Comparison of ENCODE assay signal across 1 cellular context in the genomic region with DNA sequence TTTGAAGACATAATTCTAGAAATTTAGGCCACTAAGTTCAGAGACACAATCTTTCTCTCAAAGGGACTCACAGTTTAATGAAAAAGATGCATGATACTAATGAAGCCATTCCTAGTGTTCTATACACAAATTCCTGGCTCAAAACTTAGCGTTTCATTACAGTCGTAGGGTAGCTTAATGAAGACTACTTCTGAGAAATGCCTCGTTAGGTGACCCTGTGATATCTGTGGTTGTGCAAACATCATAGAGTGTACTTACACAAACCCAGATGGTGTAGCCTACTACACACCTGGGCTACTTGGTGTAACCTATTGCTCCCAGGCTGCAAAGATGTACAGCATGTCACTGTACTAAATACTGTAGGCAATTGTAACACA.
A peak's percentile ranks its signal among the peaks of the same experiment; 100 is the strongest.
TF ChIP-seq lines count a peak whose summit lies in the region.

No MANE protein-coding gene starts in this region.

TF ChIP-seq in GM12878, 131 proteins besides CTCF, POLR2A, EP300 and RAD21 (continued from another document and continues in another):
- TF ChIP-seq, protein P1, sequence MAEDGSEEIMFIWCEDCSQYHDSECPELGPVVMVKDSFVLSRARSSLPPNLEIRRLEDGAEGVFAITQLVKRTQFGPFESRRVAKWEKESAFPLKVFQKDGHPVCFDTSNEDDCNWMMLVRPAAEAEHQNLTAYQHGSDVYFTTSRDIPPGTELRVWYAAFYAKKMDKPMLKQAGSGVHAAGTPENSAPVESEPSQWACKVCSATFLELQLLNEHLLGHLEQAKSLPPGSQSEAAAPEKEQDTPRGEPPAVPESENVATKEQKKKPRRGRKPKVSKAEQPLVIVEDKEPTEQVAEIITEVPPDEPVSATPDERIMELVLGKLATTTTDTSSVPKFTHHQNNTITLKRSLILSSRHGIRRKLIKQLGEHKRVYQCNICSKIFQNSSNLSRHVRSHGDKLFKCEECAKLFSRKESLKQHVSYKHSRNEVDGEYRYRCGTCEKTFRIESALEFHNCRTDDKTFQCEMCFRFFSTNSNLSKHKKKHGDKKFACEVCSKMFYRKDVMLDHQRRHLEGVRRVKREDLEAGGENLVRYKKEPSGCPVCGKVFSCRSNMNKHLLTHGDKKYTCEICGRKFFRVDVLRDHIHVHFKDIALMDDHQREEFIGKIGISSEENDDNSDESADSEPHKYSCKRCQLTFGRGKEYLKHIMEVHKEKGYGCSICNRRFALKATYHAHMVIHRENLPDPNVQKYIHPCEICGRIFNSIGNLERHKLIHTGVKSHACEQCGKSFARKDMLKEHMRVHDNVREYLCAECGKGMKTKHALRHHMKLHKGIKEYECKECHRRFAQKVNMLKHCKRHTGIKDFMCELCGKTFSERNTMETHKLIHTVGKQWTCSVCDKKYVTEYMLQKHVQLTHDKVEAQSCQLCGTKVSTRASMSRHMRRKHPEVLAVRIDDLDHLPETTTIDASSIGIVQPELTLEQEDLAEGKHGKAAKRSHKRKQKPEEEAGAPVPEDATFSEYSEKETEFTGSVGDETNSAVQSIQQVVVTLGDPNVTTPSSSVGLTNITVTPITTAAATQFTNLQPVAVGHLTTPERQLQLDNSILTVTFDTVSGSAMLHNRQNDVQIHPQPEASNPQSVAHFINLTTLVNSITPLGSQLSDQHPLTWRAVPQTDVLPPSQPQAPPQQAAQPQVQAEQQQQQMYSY (CRISPR knock-in tag; IDR thresholded peaks at IDR 0.05) = no peak
- TF ChIP-seq HDAC2 (IDR thresholded peaks at IDR 0.05) (no peak), SREBF1 (IDR thresholded peaks at IDR 0.05; ENCODE audit: low read length) (no peak), CBX5 (IDR thresholded peaks at IDR 0.05; ENCODE audit: low read depth) (no peak), PML (IDR thresholded peaks at IDR 0.05; ENCODE audit: low read length) (no peak), E2F8 (IDR thresholded peaks at IDR 0.05; ENCODE audit: low read depth, partially characterized antibody) (no peak), CEBPZ (IDR thresholded peaks at IDR 0.05; ENCODE audit: low read depth, low read length) (no peak), RELB (IDR thresholded peaks at IDR 0.05; ENCODE audit: low read depth) (no peak), EZH2 (IDR thresholded peaks at IDR 0.05; ENCODE audit: borderline replicate concordance, control insufficient read depth, low read depth, low read length) (no peak), MYB (IDR thresholded peaks at IDR 0.05; ENCODE audit: borderline replicate concordance, low read depth, low read length) (no peak), ASH2L (IDR thresholded peaks at IDR 0.05; ENCODE audit: borderline replicate concordance, low read depth) (no peak), NBN (IDR thresholded peaks at IDR 0.05) (no peak), RUNX3 (IDR thresholded peaks at IDR 0.05; ENCODE audit: low read length) (no peak), CBFB (IDR thresholded peaks at IDR 0.05; ENCODE audit: low read depth) (no peak), CEBPB (IDR thresholded peaks at IDR 0.05; ENCODE audit: borderline replicate concordance in 1 of 2, low read depth in 2 of 2, low read length in 2 of 2) (no peak), ZNF384 (IDR thresholded peaks at IDR 0.05; ENCODE audit: borderline replicate concordance, low read depth, low read length) (no peak), PKNOX1 (IDR thresholded peaks at IDR 0.05) (no peak), ZBTB40 (IDR thresholded peaks at IDR 0.05; ENCODE audit: borderline replicate concordance) (no peak), KAT2A (conservative IDR thresholded peaks at IDR 0.05; ENCODE audit: control insufficient read depth, low read depth, low read length) (no peak)
- TF ChIP-seq, protein P2, sequence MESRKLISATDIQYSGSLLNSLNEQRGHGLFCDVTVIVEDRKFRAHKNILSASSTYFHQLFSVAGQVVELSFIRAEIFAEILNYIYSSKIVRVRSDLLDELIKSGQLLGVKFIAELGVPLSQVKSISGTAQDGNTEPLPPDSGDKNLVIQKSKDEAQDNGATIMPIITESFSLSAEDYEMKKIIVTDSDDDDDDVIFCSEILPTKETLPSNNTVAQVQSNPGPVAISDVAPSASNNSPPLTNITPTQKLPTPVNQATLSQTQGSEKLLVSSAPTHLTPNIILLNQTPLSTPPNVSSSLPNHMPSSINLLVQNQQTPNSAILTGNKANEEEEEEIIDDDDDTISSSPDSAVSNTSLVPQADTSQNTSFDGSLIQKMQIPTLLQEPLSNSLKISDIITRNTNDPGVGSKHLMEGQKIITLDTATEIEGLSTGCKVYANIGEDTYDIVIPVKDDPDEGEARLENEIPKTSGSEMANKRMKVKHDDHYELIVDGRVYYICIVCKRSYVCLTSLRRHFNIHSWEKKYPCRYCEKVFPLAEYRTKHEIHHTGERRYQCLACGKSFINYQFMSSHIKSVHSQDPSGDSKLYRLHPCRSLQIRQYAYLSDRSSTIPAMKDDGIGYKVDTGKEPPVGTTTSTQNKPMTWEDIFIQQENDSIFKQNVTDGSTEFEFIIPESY (IDR thresholded peaks at IDR 0.05) = peak; percentile 61; the same call in 1 of the 2 replicates
- TF ChIP-seq, protein P3, sequence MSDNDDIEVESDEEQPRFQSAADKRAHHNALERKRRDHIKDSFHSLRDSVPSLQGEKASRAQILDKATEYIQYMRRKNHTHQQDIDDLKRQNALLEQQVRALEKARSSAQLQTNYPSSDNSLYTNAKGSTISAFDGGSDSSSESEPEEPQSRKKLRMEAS (IDR thresholded peaks at IDR 0.05; ENCODE audit: low read depth, low read length) = no peak
- TF ChIP-seq, protein P4, sequence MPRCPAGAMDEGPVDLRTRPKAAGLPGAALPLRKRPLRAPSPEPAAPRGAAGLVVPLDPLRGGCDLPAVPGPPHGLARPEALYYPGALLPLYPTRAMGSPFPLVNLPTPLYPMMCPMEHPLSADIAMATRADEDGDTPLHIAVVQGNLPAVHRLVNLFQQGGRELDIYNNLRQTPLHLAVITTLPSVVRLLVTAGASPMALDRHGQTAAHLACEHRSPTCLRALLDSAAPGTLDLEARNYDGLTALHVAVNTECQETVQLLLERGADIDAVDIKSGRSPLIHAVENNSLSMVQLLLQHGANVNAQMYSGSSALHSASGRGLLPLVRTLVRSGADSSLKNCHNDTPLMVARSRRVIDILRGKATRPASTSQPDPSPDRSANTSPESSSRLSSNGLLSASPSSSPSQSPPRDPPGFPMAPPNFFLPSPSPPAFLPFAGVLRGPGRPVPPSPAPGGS (IDR thresholded peaks at IDR 0.05; ENCODE audit: borderline replicate concordance, insufficient read depth, low read depth, low read length, poor library complexity, severe bottlenecking) = no peak
